ENCODE assay signal across 8 cellular contexts in the genomic region with DNA sequence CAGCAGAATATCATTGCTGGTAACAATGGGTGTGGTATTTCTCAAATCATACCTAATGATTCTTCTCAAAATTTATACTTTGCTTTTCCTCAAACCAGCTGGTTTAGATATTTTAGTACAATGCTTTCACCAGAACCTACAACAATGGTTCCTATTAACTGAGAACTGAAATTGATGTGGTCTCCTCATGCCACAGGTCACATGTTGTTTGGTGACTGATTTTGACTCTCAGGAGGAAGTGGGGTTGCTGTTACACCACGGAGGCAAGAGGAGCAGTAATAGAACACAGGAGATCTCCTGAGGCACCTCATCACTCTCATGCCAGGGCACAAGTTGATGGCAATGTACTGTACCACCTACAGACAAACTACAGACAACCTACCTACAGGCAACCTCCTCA. TPM values are rescaled to one million over a fixed set of nuclear protein-coding genes. Genes with fewer than 3 reads are reported as not detected.
A peak's percentile ranks its signal among the peaks of the same experiment; 100 is the strongest.
DNase-seq lines count a peak whose midpoint lies in the region; ATAC-seq lines count a peak whose summit lies in the region.

No MANE protein-coding gene starts in this region.

- no peak overlapping the region for H3K4me3 Mint-ChIP-seq in activated CD4-positive, alpha-beta memory T cell treated with anti-CD3 and anti-CD28 coated beads for 36 hours

- peaks cover 5% of the 10 kb centered on the region for H3K9me3 Mint-ChIP-seq in activated CD4-positive, alpha-beta memory T cell treated with anti-CD3 and anti-CD28 coated beads for 36 hours

- intact Hi-C loops in activated CD4-positive, alpha-beta memory T cell treated with anti-CD3 and anti-CD28 coated beads for 36 hours (cut with micrococcal nuclease) = loop anchor here (1.0 kb wide), 1 partner anchor 71 kb away; no protein-coding TSS in a partner anchor
- intact Hi-C loops in Right ventricle myocardium superior (cut with DNase I) = no loop called here

- ATAC-seq in GM19438 (IDR thresholded peaks at IDR 0.05; ENCODE audit: low read depth, unreplicated experiment) = peak; percentile 46
- ATAC-seq in HG03342 (IDR thresholded peaks at IDR 0.05; ENCODE audit: unreplicated experiment) = peak; percentile 52
- ATAC-seq in Right ventricle myocardium superior (ENCODE audit: poor library complexity) = no peak
- no peak for ATAC-seq in left lobe of liver

- no peaks in the 10 kb centered on the region for H3K27me3 Mint-ChIP-seq in activated CD4-positive, alpha-beta memory T cell treated with anti-CD3 and anti-CD28 coated beads for 36 hours

- H3K36me3 Mint-ChIP-seq in activated CD4-positive, alpha-beta memory T cell treated with anti-CD3 and anti-CD28 coated beads for 36 hours = peaks cover 4% of the 10 kb centered on the region

- DNase-seq in GF-D8 (lab: John Stamatoyannopoulos, UW) = peak; percentile 52
- peak; percentile 54 for DNase-seq in activated CD4-positive, alpha-beta memory T cell treated with anti-CD3 and anti-CD28 coated beads for 36 hours
- DNase-seq in Right ventricle myocardium superior = no peak
- no peak for DNase-seq in dermis blood vessel endothelial cell
- DNase-seq in left lobe of liver (ENCODE audit: low spot score) = no peak
- no peak for DNase-seq in stimulated activated CD4-positive, alpha-beta T cell treated with anti-CD3 and anti-CD28 coated beads, Interleukin-4, amount 100 ng/mL, for 4 hours

- POLR2A ChIA-PET in activated CD4-positive, alpha-beta memory T cell treated with anti-CD3 and anti-CD28 coated beads for 36 hours (lab: Charles Lee) = no interaction called here

- CTCF ChIA-PET in activated CD4-positive, alpha-beta memory T cell treated with anti-CD3 and anti-CD28 coated beads for 36 hours (lab: Charles Lee) = interaction anchor here (0.6 to 7.4 kb wide), 3 partner anchors 11 to 159 kb away, joined by 4 to 48 read pairs (median 45); no protein-coding TSS in a partner anchor

- H3K4me1 Mint-ChIP-seq in activated CD4-positive, alpha-beta memory T cell treated with anti-CD3 and anti-CD28 coated beads for 36 hours (ENCODE audit: low read depth) = peaks cover 36% of the 10 kb centered on the region

- peak overlapping the region; percentile 21 for H3K27ac Mint-ChIP-seq in activated CD4-positive, alpha-beta memory T cell treated with anti-CD3 and anti-CD28 coated beads for 36 hours

RNA-seq across cellular contexts. Expression of a gene that starts 3.0 kb away (rescaled TPM):
- 1 to 10 TPM; 6.6 to 8.0 TPM for total RNA-seq in activated CD4-positive, alpha-beta memory T cell treated with anti-CD3 and anti-CD28 coated beads for 36 hours
- total RNA-seq in Right ventricle myocardium superior (19.5 TPM), dermis blood vessel endothelial cell (38.5 and 44.4 TPM in 2 replicates), left lobe of liver (2.2 TPM)

Comparison
In these comparisons a context has a peak if more than half of its experiments do, and no peak if none do; other contexts are left out.
1. DNase-seq: peak in GF-D8 (single experiment) and activated CD4-positive, alpha-beta memory T cell treated with anti-CD3 and anti-CD28 coated beads for 36 hours (single experiment); none in Right ventricle myocardium superior (single experiment), dermis blood vessel endothelial cell (single experiment), left lobe of liver (single experiment) and stimulated activated CD4-positive, alpha-beta T cell treated with anti-CD3 and anti-CD28 coated beads, Interleukin-4, amount 100 ng/mL, for 4 hours (0 of 2).
2. ATAC-seq: peak in GM19438 (single experiment) and HG03342 (single experiment); none in Right ventricle myocardium superior (single experiment) and left lobe of liver (single experiment).